Comparison of ENCODE assay signal across 27 cellular contexts in genomic region chr15:55590788-55591187, GRCh38. TPM values are rescaled to one million over a fixed set of nuclear protein-coding genes. Genes with fewer than 3 reads are reported as not detected.
"Had no signal": no experiment of that assay in that cellular context is flagged by ENCODE, and none has a peak within 500 bp of the region (broad histone marks: within the 10 kb centered on the region; RNA-seq: fewer than 3 reads in every experiment).

No MANE protein-coding gene starts in this region.

- H3K36me3 ChIP-seq: heart left ventricle, left ventricle myocardium inferior, pancreas, prostate gland, sigmoid colon, spleen, tibial nerve, vagina had no signal

- H3K27me3 ChIP-seq: pancreas, sigmoid colon, tibial nerve, vagina had no signal

- H3K36me3 Mint-ChIP-seq: stimulated activated memory B cell treated with anti-CD40 and anti-IgM and Interleukin-4, amounts not matched to agents 10 μg/mL and 1 μg/mL and 100 μg/mL, for 72 hours; type B pancreatic cell had no signal

- H3K27ac Mint-ChIP-seq: naive thymus-derived CD8-positive, alpha-beta T cell; nephron progenitor cell; stimulated activated memory B cell treated with anti-CD40 and anti-IgM and Interleukin-4, amounts not matched to agents 10 μg/mL and 1 μg/mL and 100 μg/mL, for 72 hours; stimulated activated naive CD8-positive, alpha-beta T cell treated with anti-CD3 and anti-CD28 coated beads, Interleukin-15, amount 100 ng/mL, for 72 hours; type B pancreatic cell had no signal

- H3K4me1 Mint-ChIP-seq: stimulated activated memory B cell treated with anti-CD40 and anti-IgM and Interleukin-4, amounts not matched to agents 10 μg/mL and 1 μg/mL and 100 μg/mL, for 72 hours; stimulated activated naive CD8-positive, alpha-beta T cell treated with anti-CD3 and anti-CD28 coated beads, Interleukin-15, amount 100 ng/mL, for 72 hours had no signal

- H3K4me3 ChIP-seq: heart left ventricle, left ventricle myocardium inferior, lung, mucosa of descending colon, pancreas, prostate gland, sigmoid colon, spleen, tibial nerve, vagina had no signal

- H3K27ac ChIP-seq: heart left ventricle, left ventricle myocardium inferior, pancreas, prostate gland, sigmoid colon, spleen, tibial nerve, vagina had no signal

- H3K4me1 ChIP-seq: pancreas, prostate gland had no signal

- DNase-seq: heart left ventricle; hypothalamus; islet precursor cell; left ventricle myocardium inferior; midbrain; mucosa of descending colon; naive thymus-derived CD8-positive, alpha-beta T cell; nephron progenitor cell; pancreas; posterior cingulate gyrus; retina; right cardiac atrium; sigmoid colon; small intestine; spleen; stimulated activated CD4-positive, alpha-beta T cell treated with anti-CD3 and anti-CD28 coated beads, Interleukin-2, amount 100 ng/mL, for 48 hours; stimulated activated CD4-positive, alpha-beta T cell treated with anti-CD3 and anti-CD28 coated beads, Interleukin-4, amount 100 ng/mL, for 4 hours; stimulated activated CD8-positive, alpha-beta memory T cell treated with anti-CD3 and anti-CD28 coated beads, Interleukin-4, amount 100 ng/mL, for 48 hours; stimulated activated naive CD4-positive, alpha-beta T cell treated with Interleukin-2 at 50 U/mL for 16 hours; stimulated activated naive CD8-positive, alpha-beta T cell treated with anti-CD3 and anti-CD28 coated beads, Interleukin-15, amount 100 ng/mL, for 72 hours; substantia nigra had no signal

- ATAC-seq: heart left ventricle; mucosa of descending colon; naive thymus-derived CD8-positive, alpha-beta T cell; pancreas; right cardiac atrium; stimulated activated memory B cell treated with anti-CD40 and anti-IgM and Interleukin-4, amounts not matched to agents 10 μg/mL and 1 μg/mL and 100 μg/mL, for 72 hours; stimulated activated naive CD8-positive, alpha-beta T cell treated with anti-CD3 and anti-CD28 coated beads, Interleukin-15, amount 100 ng/mL, for 72 hours had no signal

- H3K9me3 ChIP-seq: heart left ventricle, left ventricle myocardium inferior, mucosa of descending colon, pancreas, prostate gland, sigmoid colon, spleen, tibial nerve, vagina had no signal

- H3K9me3 Mint-ChIP-seq: stimulated activated naive CD8-positive, alpha-beta T cell treated with anti-CD3 and anti-CD28 coated beads, Interleukin-15, amount 100 ng/mL, for 72 hours; type B pancreatic cell had no signal

- H3K4me3 Mint-ChIP-seq: naive thymus-derived CD8-positive, alpha-beta T cell; nephron progenitor cell; stimulated activated memory B cell treated with anti-CD40 and anti-IgM and Interleukin-4, amounts not matched to agents 10 μg/mL and 1 μg/mL and 100 μg/mL, for 72 hours; stimulated activated naive CD8-positive, alpha-beta T cell treated with anti-CD3 and anti-CD28 coated beads, Interleukin-15, amount 100 ng/mL, for 72 hours; type B pancreatic cell had no signal

- FAIRE-seq: pancreas, small intestine had no signal

RNA-seq across cellular contexts. Expression of gene PYGO1, which starts 2.6 kb away (rescaled TPM):
- total RNA-seq: naive thymus-derived CD8-positive, alpha-beta T cell had no signal
- polyA plus RNA-seq: naive thymus-derived CD8-positive, alpha-beta T cell had no signal
